ENCODE assay signal across 10 cellular contexts in genomic region chr3:133295199-133295901, GRCh38.
A peak's percentile ranks its signal among the peaks of the same experiment; 100 is the strongest.
DNase-seq lines count a peak whose midpoint lies in the region; ATAC-seq, FAIRE-seq and TF ChIP-seq lines count a peak whose summit lies in the region.
"Had no signal": no experiment of that assay in that cellular context is flagged by ENCODE, and none has a peak within 500 bp of the region (broad histone marks: within the 10 kb centered on the region; RNA-seq: fewer than 3 reads in every experiment).

No MANE protein-coding gene starts in this region.

- ATAC-seq in HG03280 (IDR thresholded peaks at IDR 0.05; ENCODE audit: unreplicated experiment), result no peak
- ATAC-seq in CD8-positive, alpha-beta T cell, result no peak

- H3K4me1 Mint-ChIP-seq in CD8-positive, alpha-beta T cell (ENCODE audit: low read depth), result no peaks in the 10 kb centered on the region

- H3K27me3 ChIP-seq in CD8-positive, alpha-beta T cell (ENCODE audit: insufficient read depth, low read length), result no peaks in the 10 kb centered on the region

- H3K9me3 ChIP-seq in CD8-positive, alpha-beta T cell (ENCODE audit: low read length), result no peaks in the 10 kb centered on the region

- POLR2A ChIA-PET in CD8-positive, alpha-beta T cell (lab: Charles Lee), result no interaction called here

- no peak overlapping the region for H3K4me3 ChIP-seq in CD8-positive, alpha-beta T cell (ENCODE audit: low read depth, low read length)

- H3K36me3 Mint-ChIP-seq in CD8-positive, alpha-beta T cell, result no peaks in the 10 kb centered on the region
- H3K36me3 Mint-ChIP-seq: brain had no signal

- intact Hi-C loops in CD8-positive, alpha-beta T cell (cut with DNase I, micrococcal nuclease), result loop anchor here in 1 of 2 experiments (10.0 kb wide), 1 partner anchor 521 kb away; no protein-coding TSS in a partner anchor

- no peak for TF ChIP-seq CTCF in D721Med (IDR thresholded peaks at IDR 0.05; ENCODE audit: insufficient read depth, missing control alignments)
- no peak for TF ChIP-seq CTCF in CD8-positive, alpha-beta T cell (IDR thresholded peaks at IDR 0.05)

- CTCF ChIA-PET in CD8-positive, alpha-beta T cell (lab: Charles Lee), result no interaction called here

- no peak overlapping the region for H3K4me3 Mint-ChIP-seq in CD8-positive, alpha-beta T cell
- H3K4me3 Mint-ChIP-seq: nephron had no signal

- H3K27ac Mint-ChIP-seq in CD8-positive, alpha-beta T cell, result no peak overlapping the region

- H3K27ac ChIP-seq in CD8-positive, alpha-beta T cell (ENCODE audit: low read depth, low read length), result no peak overlapping the region

- H3K27me3 Mint-ChIP-seq in CD8-positive, alpha-beta T cell (ENCODE audit: low read depth), result peaks cover 3% of the 10 kb centered on the region

- no peak for FAIRE-seq in D721Med (lab: Jason Lieb, UNC)

- no peaks in the 10 kb centered on the region for H3K9me3 Mint-ChIP-seq in CD8-positive, alpha-beta T cell
- H3K9me3 Mint-ChIP-seq: brain, nephron had no signal

- DNase-seq in DMS 273 treated with DMSO at 0.1 percent for 48 hours (lab: John Stamatoyannopoulos, UW), result peak; percentile 55
- DNase-seq in GM19240 (ENCODE audit: insufficient read length, low spot score), result peak; percentile 9
- DNase-seq in NCI-H1436 (lab: John Stamatoyannopoulos, UW), result peak; percentile 81
- peak; percentile 4 for DNase-seq in fibroblast of the conjunctiva (ENCODE audit: low read depth)
- DNase-seq in D721Med (ENCODE audit: insufficient read length, low spot score), result no peak
- no peak for DNase-seq in COLO829 (ENCODE audit: low spot score)
- DNase-seq in CD8-positive, alpha-beta T cell, result no peak

- H3K36me3 ChIP-seq in CD8-positive, alpha-beta T cell (ENCODE audit: insufficient read depth, low read length), result no peaks in the 10 kb centered on the region

- H3K4me1 ChIP-seq in CD8-positive, alpha-beta T cell (ENCODE audit: insufficient read depth, low read length), result no peaks in the 10 kb centered on the region

Comparison
In these comparisons a context has a peak if more than half of its experiments do, and no peak if none do; other contexts are left out.
1. DNase-seq: peak in DMS 273 treated with DMSO at 0.1 percent for 48 hours (single experiment), GM19240 (single experiment), NCI-H1436 (single experiment) and fibroblast of the conjunctiva (single experiment); none in D721Med (single experiment), COLO829 (single experiment) and CD8-positive, alpha-beta T cell (0 of 7).